Comparison of ENCODE assay signal across 25 cellular contexts in genomic region chr21:25838809-25839208, GRCh38.
DNase-seq lines count a peak whose midpoint lies in the region; ATAC-seq and TF ChIP-seq lines count a peak whose summit lies in the region.
"Had no signal": no experiment of that assay in that cellular context is flagged by ENCODE, and none has a peak within 500 bp of the region (broad histone marks: within the 10 kb centered on the region; RNA-seq: fewer than 3 reads in every experiment).

No MANE protein-coding gene starts in this region.

- H3K4ac ChIP-seq in IMR-90 (ENCODE audit: low read depth, low read length), result no peak overlapping the region; the same call in 1 of the 2 replicates

- no TSS peak for BruUV-seq in IMR-90 (replicated peaks; lab: Mats Ljungman, UMichigan)

- no peaks in the 10 kb centered on the region for H3K36me3 ChIP-seq in IMR-90 (ENCODE audit: control insufficient read depth, insufficient read depth, low read length)
- H3K36me3 ChIP-seq in SJCRH30, result no peaks in the 10 kb centered on the region
- H3K36me3 ChIP-seq: left ventricle myocardium inferior, vagina had no signal

- H3K4me1 ChIP-seq in IMR-90 (ENCODE audit: control insufficient read depth, insufficient read depth, low read length), result peaks cover 5% of the 10 kb centered on the region
- peaks cover 15% of the 10 kb centered on the region for H3K4me1 ChIP-seq in SJCRH30
- H3K4me1 ChIP-seq: left ventricle myocardium inferior, vagina had no signal

- TF ChIP-seq RAD21 in IMR-90 (IDR thresholded peaks at IDR 0.05; ENCODE audit: low read length), result no peak

- H3K27ac Mint-ChIP-seq in activated CD8-positive, alpha-beta memory T cell treated with anti-CD3 and anti-CD28 coated beads, Interleukin-2, amount 10 ng/mL, durations not matched to agents 7 days and 5 days, result no peak overlapping the region
- H3K27ac Mint-ChIP-seq: CD4-positive, CD25-positive, alpha-beta regulatory T cell; immature natural killer cell had no signal

- H2BK20ac ChIP-seq in IMR-90 (ENCODE audit: low read depth, low read length), result no peak overlapping the region

- H3K9me1 ChIP-seq in IMR-90 (ENCODE audit: insufficient read depth, low read length), result no peaks in the 10 kb centered on the region

- H4K20me1 ChIP-seq in IMR-90 (ENCODE audit: insufficient read depth, low read length), result no peaks in the 10 kb centered on the region

- H3K27ac ChIP-seq in IMR-90 (ENCODE audit: insufficient read depth, low read length) (no peak overlapping the region), SJCRH30 (peak overlapping the region; percentile 2; the same call in 1 of the 2 replicates)
- H3K27ac ChIP-seq: hepatocyte, KMS-11, left ventricle myocardium inferior, skin epidermis, vagina had no signal

- in situ Hi-C loops in IMR-90 (cut with MboI; ENCODE audit: low sequenced_read_pairs), result no loop called here

- no peak overlapping the region for H3K56ac ChIP-seq in IMR-90 (ENCODE audit: extremely low read depth, insufficient read depth, low read length)

- peaks cover 5% of the 10 kb centered on the region for H3K9me3 Mint-ChIP-seq in activated CD8-positive, alpha-beta memory T cell treated with anti-CD3 and anti-CD28 coated beads, Interleukin-2, amount 10 ng/mL, durations not matched to agents 7 days and 5 days (ENCODE audit: low read depth)

- no peak overlapping the region for H3K4me3 Mint-ChIP-seq in activated CD8-positive, alpha-beta memory T cell treated with anti-CD3 and anti-CD28 coated beads, Interleukin-2, amount 10 ng/mL, durations not matched to agents 7 days and 5 days
- H3K4me3 Mint-ChIP-seq: CD4-positive, CD25-positive, alpha-beta regulatory T cell; immature natural killer cell; neural crest cell had no signal

- no peak overlapping the region for H2AK9ac ChIP-seq in IMR-90 (replicated peaks; ENCODE audit: low read depth, low read length, poor library complexity)

- H4K5ac ChIP-seq in IMR-90 (ENCODE audit: low read depth, low read length), result no peak overlapping the region

- H3K79me1 ChIP-seq in IMR-90 (ENCODE audit: low read depth in 1 of 2, low read length in 2 of 2), result no peaks in the 10 kb centered on the region

- H2BK15ac ChIP-seq in IMR-90 (ENCODE audit: low read depth, low read length), result 0 out of 3 replicates have a peak overlapping the region, but pooled peaks have one; percentile 37

- no peak overlapping the region for H3K4me2 ChIP-seq in IMR-90 (ENCODE audit: low read depth, low read length)
- H3K4me2 ChIP-seq: hepatocyte, KMS-11 had no signal

- no peak overlapping the region for H3K23ac ChIP-seq in IMR-90 (ENCODE audit: low read depth, low read length)

- no peak overlapping the region for H3K18ac ChIP-seq in IMR-90 (ENCODE audit: low read depth, low read length)

- no peak for TF ChIP-seq CTCF in IMR-90 (conservative IDR thresholded peaks at IDR 0.05; ENCODE audit: low read depth, low read length)
- no peak for TF ChIP-seq CTCF in omental fat pad (IDR thresholded peaks at IDR 0.05)

- TF ChIP-seq POLR2A in IMR-90 (IDR thresholded peaks at IDR 0.05; ENCODE audit: low read depth, low read length), result no peak

- H3K14ac ChIP-seq in IMR-90 (replicated peaks; ENCODE audit: low read depth, low read length), result no peak overlapping the region

- POLR2A ChIA-PET in IMR-90 (lab: Charles Lee; ENCODE audit: unreplicated experiment), result no interaction called here

- dilution Hi-C loops in IMR-90 (cut with HindIII; ENCODE audit: low sequenced_read_pairs, unreplicated experiment), result no loop called here

- H2AK5ac ChIP-seq in IMR-90 (ENCODE audit: low read depth, low read length), result no peak overlapping the region

- peaks cover 25% of the 10 kb centered on the region for H3K27me3 Mint-ChIP-seq in activated CD8-positive, alpha-beta memory T cell treated with anti-CD3 and anti-CD28 coated beads, Interleukin-2, amount 10 ng/mL, durations not matched to agents 7 days and 5 days

- H2BK5ac ChIP-seq in IMR-90 (ENCODE audit: low read depth, low read length, poor library complexity, severe bottlenecking), result no peak overlapping the region

- H3K9me3 ChIP-seq in IMR-90 (ENCODE audit: control insufficient read depth, insufficient read depth, low read length) (no peaks in the 10 kb centered on the region; the same call in none of the 2 replicates), SJCRH30 (replicated peaks) (peaks cover 3% of the 10 kb centered on the region; the same call in 1 of the 2 replicates)
- H3K9me3 ChIP-seq: vagina had no signal

- peak; percentile 56 for DNase-seq in Ammon's horn (ENCODE audit: low spot score)
- peak; percentile 20 for DNase-seq in IMR-90
- peak in 1 of 2 experiments; percentile 24 for DNase-seq in SJCRH30
- peak; percentile 48 for DNase-seq in fibroblast of gingiva (ENCODE audit: low read depth)
- DNase-seq in omental fat pad (ENCODE audit: low spot score), result no peak
- no peak for DNase-seq in activated CD8-positive, alpha-beta memory T cell treated with anti-CD3 and anti-CD28 coated beads, Interleukin-2, amount 50 U/mL, for 4 hours
- DNase-seq in activated CD8-positive, alpha-beta memory T cell treated with anti-CD3 and anti-CD28 coated beads, Interleukin-2, amount 10 ng/mL, durations not matched to agents 7 days and 5 days, result no peak
- DNase-seq: activated CD4-positive, alpha-beta T cell treated with anti-CD3 and anti-CD28 coated beads, Interleukin-2, amount 50 U/mL, for 1 hour; activated CD8-positive, alpha-beta memory T cell treated with anti-CD3 and anti-CD28 coated beads, Interleukin-2, amount 50 U/mL, for 48 hours; activated effector memory CD4-positive, alpha-beta T cell treated with Interleukin-2 at 50 U/mL for 16 hours; CD4-positive, CD25-positive, alpha-beta regulatory T cell; dermis blood vessel endothelial cell; DMS 273 treated with DMSO at 0.1 percent for 48 hours; immature natural killer cell; left ventricle myocardium inferior; NCI-H1048; NCI-H2029 treated with DMSO at 0.1 percent for 48 hours; NCI-H524 treated with DMSO at 0.1 percent for 48 hours; stimulated activated CD4-positive, alpha-beta T cell treated with anti-CD3 and anti-CD28 coated beads, Interleukin-1b, Interleukin-23, amount 100 ng/mL, for 48 hours had no signal

- no peak overlapping the region for H2AFZ ChIP-seq in IMR-90 (replicated peaks; ENCODE audit: low read length, poor library complexity)
- H2AFZ ChIP-seq: hepatocyte had no signal

- intact Hi-C loops in IMR-90 (cut with micrococcal nuclease), result no loop called here

- no peak for ATAC-seq in IMR-90 (ENCODE audit: low read depth)
- ATAC-seq in GM18870 (IDR thresholded peaks at IDR 0.05; ENCODE audit: unreplicated experiment), result no peak
- no peak for ATAC-seq in omental fat pad (ENCODE audit: low FRiP score)
- no peak for ATAC-seq in activated CD8-positive, alpha-beta memory T cell treated with anti-CD3 and anti-CD28 coated beads, Interleukin-2, amount 10 ng/mL, durations not matched to agents 7 days and 5 days

- H2BK120ac ChIP-seq in IMR-90 (ENCODE audit: low read depth, low read length), result no peak overlapping the region; the same call in 1 of the 2 replicates

- H3K9ac ChIP-seq in IMR-90 (ENCODE audit: low read depth, low read length), result no peak overlapping the region
- H3K9ac ChIP-seq: KMS-11 had no signal

- H3K27me3 ChIP-seq in IMR-90 (ENCODE audit: control insufficient read depth, insufficient read depth, low read length) (peaks cover 12% of the 10 kb centered on the region), SJCRH30 (no peaks in the 10 kb centered on the region)
- H3K27me3 ChIP-seq: hepatocyte, vagina had no signal

- H3K36me3 Mint-ChIP-seq in activated CD8-positive, alpha-beta memory T cell treated with anti-CD3 and anti-CD28 coated beads, Interleukin-2, amount 10 ng/mL, durations not matched to agents 7 days and 5 days, result no peaks in the 10 kb centered on the region
- H3K36me3 Mint-ChIP-seq: CD4-positive, CD25-positive, alpha-beta regulatory T cell; immature natural killer cell had no signal

- CTCF ChIA-PET in IMR-90 (lab: Yijun Ruan, JAX), result no interaction called here
- CTCF ChIA-PET in activated CD8-positive, alpha-beta memory T cell treated with anti-CD3 and anti-CD28 coated beads, Interleukin-2, amount 10 ng/mL, durations not matched to agents 7 days and 5 days (lab: Charles Lee), result no interaction called here

- no peak overlapping the region for H4K91ac ChIP-seq in IMR-90 (ENCODE audit: insufficient read depth, low read depth, low read length)

- H3K4me3 ChIP-seq in IMR-90 (ENCODE audit: insufficient read depth, low read depth, low read length) (no peak overlapping the region), SJCRH30 (no peak overlapping the region)
- H3K4me3 ChIP-seq: hepatocyte, left ventricle myocardium inferior, skin epidermis, vagina had no signal

- H3K4me1 Mint-ChIP-seq in activated CD8-positive, alpha-beta memory T cell treated with anti-CD3 and anti-CD28 coated beads, Interleukin-2, amount 10 ng/mL, durations not matched to agents 7 days and 5 days, result no peaks in the 10 kb centered on the region
- H3K4me1 Mint-ChIP-seq: CD4-positive, CD25-positive, alpha-beta regulatory T cell; immature natural killer cell had no signal

- WGBS in IMR-90 (ENCODE audit: extremely low coverage in 2 of 2, insufficient read length in 1 of 2), 2 experiments, result no CpG with 5 or more reads among the region's 4 CpGs

- no peak overlapping the region for H4K8ac ChIP-seq in IMR-90 (ENCODE audit: low read depth in 2 of 2, low read length in 2 of 2)

TF ChIP-seq in IMR-90, 13 proteins besides CTCF, POLR2A, EP300 and RAD21 (continues in another document):
- no peak for TF ChIP-seq CHD1 (IDR thresholded peaks at IDR 0.05; ENCODE audit: low read depth, low read length)
- TF ChIP-seq MAFK (IDR thresholded peaks at IDR 0.05; ENCODE audit: low read depth, low read length), result no peak
- TF ChIP-seq MAZ (IDR thresholded peaks at IDR 0.05; ENCODE audit: borderline replicate concordance, low read depth, low read length), result no peak
- no peak for TF ChIP-seq RCOR1 (IDR thresholded peaks at IDR 0.05; ENCODE audit: insufficient replicate concordance, low read length)
- TF ChIP-seq RFX5 (IDR thresholded peaks at IDR 0.05; ENCODE audit: low read depth, low read length), result no peak
- TF ChIP-seq USF2 (IDR thresholded peaks at IDR 0.05; ENCODE audit: low read depth, low read length), result no peak
- TF ChIP-seq FOS (IDR thresholded peaks at IDR 0.05; ENCODE audit: low read depth, low read length), result no peak
- no peak for TF ChIP-seq SMC3 (IDR thresholded peaks at IDR 0.05; ENCODE audit: low read depth, low read length)
- no peak for TF ChIP-seq CEBPB (IDR thresholded peaks at IDR 0.05; ENCODE audit: low read depth, low read length)
- TF ChIP-seq MXI1 (IDR thresholded peaks at IDR 0.05; ENCODE audit: borderline replicate concordance, low read depth, low read length), result no peak
- TF ChIP-seq BHLHE40 (IDR thresholded peaks at IDR 0.05; ENCODE audit: low read depth, low read length), result no peak

Comparison
In these comparisons a context has a peak if more than half of its experiments do, and no peak if none do; other contexts are left out.
1. DNase-seq: peak in Ammon's horn (single experiment), IMR-90 (single experiment) and fibroblast of gingiva (single experiment); none in omental fat pad (single experiment), activated CD8-positive, alpha-beta memory T cell treated with anti-CD3 and anti-CD28 coated beads, Interleukin-2, amount 50 U/mL, for 4 hours (single experiment) and activated CD8-positive, alpha-beta memory T cell treated with anti-CD3 and anti-CD28 coated beads, Interleukin-2, amount 10 ng/mL, durations not matched to agents 7 days and 5 days (single experiment).